In genomic region chr10:131778385-131778784, GRCh38 we compare ENCODE assay signal across 17 cellular contexts.
DNase-seq lines count a peak whose midpoint lies in the region; TF ChIP-seq lines count a peak whose summit lies in the region.
"Had no signal": no experiment of that assay in that cellular context is flagged by ENCODE, and none has a peak within 500 bp of the region (broad histone marks: within the 10 kb centered on the region; RNA-seq: fewer than 3 reads in every experiment).

No MANE protein-coding gene starts in this region.

- in situ Hi-C loops in GM13977 (cut with MboI; ENCODE audit: low pct_unique_long_range_greater_than_20kb, low sequenced_read_pairs, unreplicated experiment): no loop called here

- H2BK12ac ChIP-seq in neuronal stem cell (ENCODE audit: low read length): no peak overlapping the region

- no peak overlapping the region for H3K27ac Mint-ChIP-seq in activated naive CD8-positive, alpha-beta T cell treated with anti-CD3 and anti-CD28 coated beads for 36 hours
- H3K27ac Mint-ChIP-seq: B cell; CD4-positive, alpha-beta T cell; GM23338; H9 had no signal

- H3K4ac ChIP-seq in neuronal stem cell (ENCODE audit: low read length): no peak overlapping the region

- no peak for TF ChIP-seq CTCF in GM13977 (IDR thresholded peaks at IDR 0.05; ENCODE audit: extremely low read depth, insufficient read depth, missing control alignments)

- H3K18ac ChIP-seq in neuronal stem cell (ENCODE audit: low read length): no peak overlapping the region

- peak overlapping the region; percentile 39 for H3K14ac ChIP-seq in neuronal stem cell (ENCODE audit: low read length)

- no peaks in the 10 kb centered on the region for H3K4me1 ChIP-seq in neuronal stem cell (ENCODE audit: control insufficient read depth in 2 of 2, insufficient read depth in 1 of 2, low read depth in 1 of 2, low read length in 2 of 2)

- no peak overlapping the region for H3K23ac ChIP-seq in neuronal stem cell (ENCODE audit: low read depth, low read length, poor library complexity)

- H3K4me1 Mint-ChIP-seq in activated naive CD8-positive, alpha-beta T cell treated with anti-CD3 and anti-CD28 coated beads for 36 hours: no peaks in the 10 kb centered on the region
- H3K4me1 Mint-ChIP-seq: B cell, GM23338 had no signal

- no CpG with 5 or more reads among the region's 9 CpGs for WGBS in neuronal stem cell (ENCODE audit: extremely low coverage in 2 of 2, insufficient read length in 2 of 2, insufficient replicate concordance in 1 of 2), 2 donors

- no peak overlapping the region for H3K4me3 ChIP-seq in neuronal stem cell (ENCODE audit: low read length in 2 of 2)
- H3K4me3 ChIP-seq: GM12878, GM23338 had no signal

- H3K36me3 Mint-ChIP-seq in activated naive CD8-positive, alpha-beta T cell treated with anti-CD3 and anti-CD28 coated beads for 36 hours: no peaks in the 10 kb centered on the region

- no peak overlapping the region for H2BK120ac ChIP-seq in neuronal stem cell (ENCODE audit: low read depth, low read length)

- peaks cover 18 to 25% of the 10 kb centered on the region in 2 donors for H3K9me3 ChIP-seq in neuronal stem cell (replicated peaks in 1 of 2; ENCODE audit: control insufficient read depth in 2 of 2, insufficient read depth in 1 of 2, low read depth in 1 of 2, low read length in 2 of 2)

- no peak overlapping the region for H3K4me2 ChIP-seq in neuronal stem cell (ENCODE audit: insufficient read depth, low read length, poor library complexity, severe bottlenecking)
- H3K4me2 ChIP-seq: GM23338 had no signal

- H3K27ac ChIP-seq in neuronal stem cell (replicated peaks; ENCODE audit: low read length): no peak overlapping the region

- no peak overlapping the region for H3K9ac ChIP-seq in neuronal stem cell (ENCODE audit: low read depth, low read length, poor library complexity)

- H3K27me3 Mint-ChIP-seq in activated naive CD8-positive, alpha-beta T cell treated with anti-CD3 and anti-CD28 coated beads for 36 hours: peaks cover 4% of the 10 kb centered on the region
- H3K27me3 Mint-ChIP-seq: B cell had no signal

- no peak overlapping the region for H2BK15ac ChIP-seq in neuronal stem cell (ENCODE audit: low read length)

- H4K91ac ChIP-seq in neuronal stem cell (ENCODE audit: low read depth, low read length, poor library complexity): no peak overlapping the region

- no peaks in the 10 kb centered on the region for H3K36me3 ChIP-seq in neuronal stem cell (replicated peaks in 1 of 2; ENCODE audit: control insufficient read depth in 2 of 2, insufficient read depth in 2 of 2, low read length in 2 of 2)

- H2BK5ac ChIP-seq in neuronal stem cell (ENCODE audit: low read length): no peak overlapping the region

- no peak overlapping the region for H2AFZ ChIP-seq in neuronal stem cell (ENCODE audit: low read length)
- H2AFZ ChIP-seq: GM23338 had no signal

- H3K27me3 ChIP-seq in neuronal stem cell (ENCODE audit: control insufficient read depth in 3 of 3, insufficient read depth in 3 of 3, low read depth in 1 of 3, low read length in 3 of 3): peaks cover 0 to 1% (median 0%) of the 10 kb centered on the region in 3 experiments

- peak overlapping the region; percentile 6 for H2AK5ac ChIP-seq in neuronal stem cell (ENCODE audit: low read depth, low read length)

- no peaks in the 10 kb centered on the region for H3K79me1 ChIP-seq in neuronal stem cell (ENCODE audit: low read depth, low read length)

- peaks cover 19% of the 10 kb centered on the region for H3K9me3 Mint-ChIP-seq in activated naive CD8-positive, alpha-beta T cell treated with anti-CD3 and anti-CD28 coated beads for 36 hours

- no peak overlapping the region for H3K4me3 Mint-ChIP-seq in activated naive CD8-positive, alpha-beta T cell treated with anti-CD3 and anti-CD28 coated beads for 36 hours
- H3K4me3 Mint-ChIP-seq: B cell; CD4-positive, alpha-beta T cell; GM23338 had no signal

- DNase-seq in activated effector memory CD4-positive, alpha-beta T cell treated with anti-CD3 and anti-CD28 coated beads, Interleukin-2, amount 50 U/mL, for 16 hours: peak; percentile 19
- DNase-seq in activated effector memory CD4-positive, alpha-beta T cell treated with Interleukin-2 at 50 U/mL for 16 hours: no peak
- peak; percentile 44 for DNase-seq in islet precursor cell
- no peak for DNase-seq in neuronal stem cell (ENCODE audit: low spot score)
- no peak for DNase-seq in GM13977 (ENCODE audit: low spot score)
- no peak for DNase-seq in EL
- no peak for DNase-seq in activated naive CD8-positive, alpha-beta T cell treated with anti-CD3 and anti-CD28 coated beads for 36 hours
- no peak for DNase-seq in SIG-M5 (lab: John Stamatoyannopoulos, UW)
- DNase-seq: ACHN; C1 segment of cervical spinal cord; Calu3; CD4-positive, alpha-beta T cell; DMS 273 treated with DMSO at 0.1 percent for 48 hours; H9 had no signal

- H4K8ac ChIP-seq in neuronal stem cell (ENCODE audit: low read depth, low read length): no peak overlapping the region

Comparison
In these comparisons a context has a peak if more than half of its experiments do, and no peak if none do; other contexts are left out.
1. DNase-seq: peak in activated effector memory CD4-positive, alpha-beta T cell treated with anti-CD3 and anti-CD28 coated beads, Interleukin-2, amount 50 U/mL, for 16 hours (single experiment) and islet precursor cell (single experiment); none in activated effector memory CD4-positive, alpha-beta T cell treated with Interleukin-2 at 50 U/mL for 16 hours (single experiment), neuronal stem cell (single experiment), GM13977 (single experiment), EL (single experiment), activated naive CD8-positive, alpha-beta T cell treated with anti-CD3 and anti-CD28 coated beads for 36 hours (single experiment) and SIG-M5 (single experiment).